ENCODE assay signal across 8 cellular contexts in genomic region chr21:36156339-36156814, GRCh38. TPM values are rescaled to one million over a fixed set of nuclear protein-coding genes. Genes with fewer than 3 reads are reported as not detected.
DNase-seq lines count a peak whose midpoint lies in the region; ATAC-seq, FAIRE-seq and TF ChIP-seq lines count a peak whose summit lies in the region.

No MANE protein-coding gene starts in this region.

- WGBS in mammary epithelial cell (ENCODE audit: low coverage, missing lambda C conversion rate), result no CpG with 5 or more reads among the region's 43 CpGs
- WGBS in small intestine, 3 donors, result 1% methylated on average over 32 to 43 of the region's 43 CpGs

- FAIRE-seq in small intestine (lab: Jason Lieb, UNC), result no peak

- H3K27me3 ChIP-seq in mammary epithelial cell (ENCODE audit: insufficient read depth, low read length), result no peaks in the 10 kb centered on the region
- no peaks in the 10 kb centered on the region for H3K27me3 ChIP-seq in small intestine (ENCODE audit: control insufficient read depth in 2 of 2, insufficient read depth in 2 of 2, low read length in 2 of 2)

- H4K20me1 ChIP-seq in mammary epithelial cell (ENCODE audit: insufficient read depth, low read length), result no peaks in the 10 kb centered on the region

- H3K9me3 ChIP-seq in mammary epithelial cell (replicated peaks; ENCODE audit: insufficient read depth, low read length) (no peaks in the 10 kb centered on the region), small intestine (ENCODE audit: control insufficient read depth, low read depth) (no peaks in the 10 kb centered on the region)

- peak overlapping the region; percentile 98 for H2AFZ ChIP-seq in mammary epithelial cell (ENCODE audit: low read depth, low read length)

- DNase-seq in AG04449 (ENCODE audit: low read depth, low spot score), result peak; percentile 91
- DNase-seq in NCI-H2227 (lab: John Stamatoyannopoulos, UW; ENCODE audit: unreplicated experiment), result peak; percentile 100
- DNase-seq in mammary epithelial cell, result peak; percentile 97
- DNase-seq in immature natural killer cell, result peak; percentile 100
- DNase-seq in small intestine, result peak; percentile 99

- H3K4me1 ChIP-seq in mammary epithelial cell (ENCODE audit: insufficient read depth, low read length) (peaks cover 13% of the 10 kb centered on the region), small intestine (ENCODE audit: control insufficient read depth in 2 of 2, insufficient read depth in 1 of 2, low read depth in 1 of 2, low read length in 1 of 2) (peaks cover 0 to 3% of the 10 kb centered on the region in 2 donors)

- ATAC-seq in GM18907 (IDR thresholded peaks at IDR 0.05; ENCODE audit: unreplicated experiment) (peak; percentile 93), HG03175 (IDR thresholded peaks at IDR 0.05; ENCODE audit: unreplicated experiment) (peak; percentile 91)

- H3K4me1 Mint-ChIP-seq in immature natural killer cell, result peaks cover 23 to 30% of the 10 kb centered on the region in 2 donors

- no peaks in the 10 kb centered on the region for H3K9me3 Mint-ChIP-seq in immature natural killer cell

- TF ChIP-seq CTCF in AG04449 (IDR thresholded peaks at IDR 0.05; ENCODE audit: insufficient read depth, low read length, missing control alignments) (no peak), WI38 (IDR thresholded peaks at IDR 0.05; ENCODE audit: low read depth, low read length) (no peak), mammary epithelial cell (conservative IDR thresholded peaks at IDR 0.05 in 1 of 2, IDR thresholded peaks at IDR 0.05 in 1 of 2; ENCODE audit: extremely low read depth in 1 of 2, insufficient read depth in 1 of 2, low read depth in 1 of 2, low read length in 2 of 2) (no peak)

- peaks cover 4% of the 10 kb centered on the region for H3K79me2 ChIP-seq in mammary epithelial cell (ENCODE audit: insufficient read depth, low read length)

- H3K27ac ChIP-seq in mammary epithelial cell (ENCODE audit: insufficient read depth, low read depth, low read length), result peak overlapping the region; percentile 58
- peak overlapping the region; percentile 94 to 97 for H3K27ac ChIP-seq in small intestine (ENCODE audit: low read depth in 1 of 2, low read length in 1 of 2)

- peak overlapping the region; percentile 74 to 87 (median 82) for H3K4me3 Mint-ChIP-seq in immature natural killer cell

- in situ Hi-C loops in mammary epithelial cell (cut with MboI; ENCODE audit: low sequenced_read_pairs in 2 of 2), result loop anchor here in 1 of 2 donors (5.0 kb wide), 1 partner anchor 51 kb away; no protein-coding TSS in a partner anchor

- peaks cover 0 to 10% (median 0%) of the 10 kb centered on the region in 3 donors for H3K27me3 Mint-ChIP-seq in immature natural killer cell (ENCODE audit: low read depth in 3 of 3)

- peak overlapping the region in 3 of 6 donors; percentile 31 to 68 (median 67) for H3K27ac Mint-ChIP-seq in immature natural killer cell

- dilution Hi-C loops in mammary epithelial cell (cut with HindIII; ENCODE audit: low sequenced_read_pairs), result no loop called here

- POLR2A ChIA-PET in AG04449 (lab: Yijun Ruan, JAX), result interaction anchor here (0.7 to 1.4 kb wide), 5 partner anchors 20 to 163 kb away, joined by 3 to 4 read pairs (median 3); no protein-coding TSS in a partner anchor

- no peaks in the 10 kb centered on the region for H3K36me3 ChIP-seq in mammary epithelial cell (ENCODE audit: insufficient read depth, low read length)
- H3K36me3 ChIP-seq in small intestine (ENCODE audit: control insufficient read depth in 2 of 2, insufficient read depth in 2 of 2, low read length in 2 of 2), result no peaks in the 10 kb centered on the region

- CTCF ChIA-PET in AG04449 (lab: Yijun Ruan, JAX), result interaction anchor here (1.8 to 7.2 kb wide), 2 partner anchors 15 to 54 kb away, joined by 11 to 71 read pairs; no protein-coding TSS in a partner anchor
- CTCF ChIA-PET in mammary epithelial cell (lab: Charles Lee; ENCODE audit: low non-redundant PET), result no interaction called here

- peaks cover 0 to 8% (median 0%) of the 10 kb centered on the region in 3 donors for H3K36me3 Mint-ChIP-seq in immature natural killer cell

- no TSS peak for BruUV-seq in mammary epithelial cell (replicated peaks; lab: Mats Ljungman, UMichigan)

- H3K4me3 ChIP-seq in AG04449 (ENCODE audit: low read depth, low read length), result peak overlapping the region; percentile 85
- peak overlapping the region; percentile 88 for H3K4me3 ChIP-seq in WI38 (ENCODE audit: low read depth, low read length)
- H3K4me3 ChIP-seq in mammary epithelial cell (replicated peaks in 1 of 3; ENCODE audit: insufficient read depth in 1 of 3, low read depth in 2 of 3, low read length in 3 of 3), result peak overlapping the region; percentile 55 to 94 (median 78)
- peak overlapping the region; percentile 73 to 87 for H3K4me3 ChIP-seq in small intestine (ENCODE audit: low read depth in 1 of 2, low read length in 2 of 2)

- H3K9ac ChIP-seq in mammary epithelial cell (ENCODE audit: insufficient read depth, low read length), result peak overlapping the region; percentile 65

- intact Hi-C loops in mammary epithelial cell (cut with micrococcal nuclease), result loop anchor here (1.0 kb wide), 1 partner anchor 15 kb away; no protein-coding TSS in a partner anchor

- H3K4me2 ChIP-seq in mammary epithelial cell (ENCODE audit: insufficient read depth, low read depth, low read length), result peak overlapping the region; percentile 99

RNA-seq across cellular contexts. Expression of gene DOP1B, which starts 0.2 kb away (rescaled TPM):
- 10 to 100 TPM; 10.4 to 16.2 TPM for total RNA-seq in mammary epithelial cell
- polyA plus RNA-seq in mammary epithelial cell (4.1 TPM), immature natural killer cell (10 to 100 TPM in 1 of 3 donors, 1 to 10 TPM in 2; 2.5 to 15.5 (median 4.5) TPM), small intestine (10 to 100 TPM in 2 of 3 donors, 1 to 10 TPM in 1; 8.4 to 13.7 (median 10.1) TPM)
- 11.2 TPM for polyA minus RNA-seq in mammary epithelial cell

RNA-seq across cellular contexts. Expression of gene CBR3, which starts 21.5 kb away (rescaled TPM):
- total RNA-seq in mammary epithelial cell, result 1 to 10 TPM; 1.2 to 5.8 TPM
- polyA plus RNA-seq in mammary epithelial cell (6.5 TPM), immature natural killer cell (1 to 10 TPM; 1.1 to 5.1 (median 1.5) TPM), small intestine (1 to 10 TPM in 1 of 3 donors, under 1 TPM in 2; 0.54 to 9.0 (median 0.67) TPM)
- polyA minus RNA-seq in mammary epithelial cell, result not detected

Comparison
In these comparisons a context has a peak if more than half of its experiments do, and no peak if none do; other contexts are left out.
1. Peak in every context shown above with its lines: DNase-seq, ATAC-seq, H3K4me3 ChIP-seq and H3K27ac ChIP-seq.